Comparison of ENCODE assay signal across 18 cellular contexts in genomic region chr11:128585498-128586238, GRCh38. TPM values are rescaled to one million over a fixed set of nuclear protein-coding genes. Genes with fewer than 3 reads are reported as not detected.
DNase-seq lines count a peak whose midpoint lies in the region; ATAC-seq and TF ChIP-seq lines count a peak whose summit lies in the region.
"Had no signal": no experiment of that assay in that cellular context is flagged by ENCODE, and none has a peak within 500 bp of the region (broad histone marks: within the 10 kb centered on the region; RNA-seq: fewer than 3 reads in every experiment).

No MANE protein-coding gene starts in this region.

- no peak overlapping the region for H2BK5ac ChIP-seq in H9 (ENCODE audit: insufficient read length, low read length)

- H3K36me3 Mint-ChIP-seq in H9 (ENCODE audit: insufficient read depth in 1 of 3, low read depth in 3 of 3): peaks cover 0 to 5% (median 2%) of the 10 kb centered on the region in 3 experiments; a peak in 5 of 7 replicates
- peaks cover 3% of the 10 kb centered on the region for H3K36me3 Mint-ChIP-seq in activated CD8-positive, alpha-beta memory T cell treated with anti-CD3 and anti-CD28 coated beads, Interleukin-2, amount 10 ng/mL, durations not matched to agents 7 days and 5 days
- H3K36me3 Mint-ChIP-seq: natural killer cell had no signal

- H3K27me3 ChIP-seq in H9 (ENCODE audit: insufficient read depth, low read length) (no peaks in the 10 kb centered on the region), mammary epithelial cell (ENCODE audit: insufficient read depth, low read length) (no peaks in the 10 kb centered on the region), iPS-20b (ENCODE audit: insufficient read depth, low read length) (peaks cover 35% of the 10 kb centered on the region; the same call in 1 of the 2 replicates), colonic mucosa (no peaks in the 10 kb centered on the region)
- H3K27me3 ChIP-seq: SJSA1, thyroid gland had no signal

- dilution Hi-C loops in mammary epithelial cell (cut with HindIII; ENCODE audit: low sequenced_read_pairs): no loop called here

- H3K23ac ChIP-seq in H9 (ENCODE audit: insufficient read length, low read depth, low read length): no peak overlapping the region

- ATAC-seq in activated CD8-positive, alpha-beta memory T cell treated with anti-CD3 and anti-CD28 coated beads, Interleukin-2, amount 10 ng/mL, durations not matched to agents 7 days and 5 days: no peak
- ATAC-seq in HG03139 (IDR thresholded peaks at IDR 0.05; ENCODE audit: unreplicated experiment): no peak
- ATAC-seq: natural killer cell had no signal

- no peak overlapping the region for H3T11ph ChIP-seq in H9 (ENCODE audit: low read length)

- DNase-seq in H9 (peak; percentile 48), mammary epithelial cell (no peak), retina (peak; percentile 26), dermis blood vessel endothelial cell (no peak), colonic mucosa (no peak)
- no peak for DNase-seq in activated CD8-positive, alpha-beta memory T cell treated with anti-CD3 and anti-CD28 coated beads, Interleukin-2, amount 10 ng/mL, durations not matched to agents 7 days and 5 days
- DNase-seq: activated CD4-positive, alpha-beta T cell treated with anti-CD3 and anti-CD28 coated beads, Interleukin-2, amount 10 ng/mL, durations not matched to agents 7 days and 5 days; activated naive CD8-positive, alpha-beta T cell treated with anti-CD3 and anti-CD28 coated beads for 36 hours; activated T-cell treated with anti-CD3 and anti-CD28 coated beads, Interleukin-2, amount 50 U/mL, for 48 hours; C1 segment of cervical spinal cord; caudate nucleus; Karpas-422; natural killer cell; NCI-H1436; thyroid gland had no signal

- H3K23me2 ChIP-seq in H9 (ENCODE audit: insufficient read length, low read depth, low read length, poor library complexity, severe bottlenecking): peaks cover 9% of the 10 kb centered on the region

- no peak overlapping the region for H2BK15ac ChIP-seq in H9 (ENCODE audit: low read depth, low read length)

- peaks cover 0 to 4% of the 10 kb centered on the region in 2 experiments; a peak in 2 of 5 replicates for H3K9me3 Mint-ChIP-seq in H9
- H3K9me3 Mint-ChIP-seq in activated CD8-positive, alpha-beta memory T cell treated with anti-CD3 and anti-CD28 coated beads, Interleukin-2, amount 10 ng/mL, durations not matched to agents 7 days and 5 days (ENCODE audit: low read depth): no peaks in the 10 kb centered on the region
- H3K9me3 Mint-ChIP-seq: activated CD4-positive, alpha-beta T cell treated with anti-CD3 and anti-CD28 coated beads, Interleukin-2, amount 10 ng/mL, durations not matched to agents 7 days and 5 days; natural killer cell had no signal

- H3K14ac ChIP-seq in H9 (ENCODE audit: insufficient read depth, low read length): no peak overlapping the region; the same call in 1 of the 2 replicates

- no CpG with 5 or more reads among the region's 14 CpGs for WGBS in H9 (ENCODE audit: extremely low coverage, insufficient read length, low lambda C conversion rate)
- 49% methylated on average over 13 of the region's 14 CpGs for WGBS in mammary epithelial cell (ENCODE audit: low coverage, missing lambda C conversion rate)

- in situ Hi-C loops in mammary epithelial cell (cut with MboI; ENCODE audit: low sequenced_read_pairs in 2 of 2): no loop called here

- no peak overlapping the region for H4K5ac ChIP-seq in H9 (ENCODE audit: insufficient read length, low read depth, low read length)

- H2BK20ac ChIP-seq in H9 (ENCODE audit: low read depth, low read length, poor library complexity, severe bottlenecking): no peak overlapping the region

- H3K56ac ChIP-seq in H9 (ENCODE audit: insufficient read length, low read depth, low read length): no peak overlapping the region

- H3K9me3 ChIP-seq in H9 (ENCODE audit: control insufficient read depth, low read depth, low read length): no peaks in the 10 kb centered on the region
- no peaks in the 10 kb centered on the region for H3K9me3 ChIP-seq in mammary epithelial cell (replicated peaks; ENCODE audit: insufficient read depth, low read length)
- H3K9me3 ChIP-seq in iPS-20b (ENCODE audit: insufficient read depth, low read depth, low read length): no peaks in the 10 kb centered on the region
- H3K9me3 ChIP-seq in colonic mucosa: no peaks in the 10 kb centered on the region
- H3K9me3 ChIP-seq: SJSA1, thyroid gland had no signal

- peaks cover 60 to 68% of the 10 kb centered on the region in 2 experiments for H3K4me1 Mint-ChIP-seq in H9
- peaks cover 5% of the 10 kb centered on the region for H3K4me1 Mint-ChIP-seq in activated CD8-positive, alpha-beta memory T cell treated with anti-CD3 and anti-CD28 coated beads, Interleukin-2, amount 10 ng/mL, durations not matched to agents 7 days and 5 days

- peak overlapping the region; percentile 79 to 91 for H3K4me3 Mint-ChIP-seq in H9
- no peak overlapping the region for H3K4me3 Mint-ChIP-seq in activated CD8-positive, alpha-beta memory T cell treated with anti-CD3 and anti-CD28 coated beads, Interleukin-2, amount 10 ng/mL, durations not matched to agents 7 days and 5 days
- H3K4me3 Mint-ChIP-seq: activated CD4-positive, alpha-beta T cell treated with anti-CD3 and anti-CD28 coated beads, Interleukin-2, amount 10 ng/mL, durations not matched to agents 7 days and 5 days; activated naive CD8-positive, alpha-beta T cell treated with anti-CD3 and anti-CD28 coated beads for 36 hours; natural killer cell had no signal

- peaks cover 14% of the 10 kb centered on the region; the same call in 1 of the 2 replicates for H3K4me1 ChIP-seq in H9 (ENCODE audit: insufficient read depth, low read length)
- peaks cover 19% of the 10 kb centered on the region for H3K4me1 ChIP-seq in mammary epithelial cell (ENCODE audit: insufficient read depth, low read length)
- peaks cover 42% of the 10 kb centered on the region for H3K4me1 ChIP-seq in iPS-20b (ENCODE audit: insufficient read depth, low read length)
- no peaks in the 10 kb centered on the region for H3K4me1 ChIP-seq in colonic mucosa
- H3K4me1 ChIP-seq: thyroid gland had no signal

- H3K4me2 ChIP-seq in H9 (ENCODE audit: insufficient read depth, insufficient read length, low read length) (peak overlapping the region; percentile 80), mammary epithelial cell (ENCODE audit: insufficient read depth, low read depth, low read length) (peak overlapping the region; percentile 49)

- H3K27me3 Mint-ChIP-seq in H9 (ENCODE audit: low read depth): no peaks in the 10 kb centered on the region
- H3K27me3 Mint-ChIP-seq in activated CD8-positive, alpha-beta memory T cell treated with anti-CD3 and anti-CD28 coated beads, Interleukin-2, amount 10 ng/mL, durations not matched to agents 7 days and 5 days: peaks cover 10% of the 10 kb centered on the region
- H3K27me3 Mint-ChIP-seq: activated naive CD8-positive, alpha-beta T cell treated with anti-CD3 and anti-CD28 coated beads for 36 hours had no signal

- H3K27ac Mint-ChIP-seq in H9: peak overlapping the region; percentile 2 to 95 (median 17); a peak in 6 of 7 replicates
- no peak overlapping the region for H3K27ac Mint-ChIP-seq in activated CD8-positive, alpha-beta memory T cell treated with anti-CD3 and anti-CD28 coated beads, Interleukin-2, amount 10 ng/mL, durations not matched to agents 7 days and 5 days
- H3K27ac Mint-ChIP-seq: activated CD4-positive, alpha-beta T cell treated with anti-CD3 and anti-CD28 coated beads, Interleukin-2, amount 10 ng/mL, durations not matched to agents 7 days and 5 days; activated naive CD8-positive, alpha-beta T cell treated with anti-CD3 and anti-CD28 coated beads for 36 hours had no signal

- TF ChIP-seq CTCF in H9 (conservative IDR thresholded peaks at IDR 0.05): no peak
- no peak for TF ChIP-seq CTCF in mammary epithelial cell (conservative IDR thresholded peaks at IDR 0.05 in 1 of 2, IDR thresholded peaks at IDR 0.05 in 1 of 2; ENCODE audit: extremely low read depth in 1 of 2, insufficient read depth in 1 of 2, low read depth in 1 of 2, low read length in 2 of 2)
- no peak for TF ChIP-seq CTCF in colonic mucosa (IDR thresholded peaks at IDR 0.05)

- intact Hi-C loops in mammary epithelial cell (cut with micrococcal nuclease) (loop anchor here (2.0 kb wide), 1 partner anchor 229 kb away; no protein-coding TSS in a partner anchor), colonic mucosa (cut with DNase I) (no loop called here)

- H3K9ac ChIP-seq in H9 (ENCODE audit: extremely low read depth, insufficient read length, low read length): no peak overlapping the region
- H3K9ac ChIP-seq in mammary epithelial cell (ENCODE audit: insufficient read depth, low read length): no peak overlapping the region
- H3K9ac ChIP-seq in iPS-20b (ENCODE audit: low read depth, low read length): no peak overlapping the region; the same call in 1 of the 2 replicates
- H3K9ac ChIP-seq in colonic mucosa (ENCODE audit: low read depth in 2 of 2, low read length in 2 of 2): no peak overlapping the region

- H4K91ac ChIP-seq in H9 (ENCODE audit: insufficient read length, low read depth, low read length): no peak overlapping the region

- H3K36me3 ChIP-seq in mammary epithelial cell (ENCODE audit: insufficient read depth, low read length): no peaks in the 10 kb centered on the region
- H3K36me3 ChIP-seq in iPS-20b (ENCODE audit: insufficient read depth, low read depth, low read length): no peaks in the 10 kb centered on the region
- H3K36me3 ChIP-seq in colonic mucosa: no peaks in the 10 kb centered on the region
- H3K36me3 ChIP-seq: SJSA1, thyroid gland had no signal

- H3K79me1 ChIP-seq in H9 (ENCODE audit: insufficient read depth, low read depth, low read length, poor library complexity, severe bottlenecking): no peaks in the 10 kb centered on the region

- no peak overlapping the region for H2BK120ac ChIP-seq in H9 (ENCODE audit: low read depth, low read length, poor library complexity, severe bottlenecking)

- CTCF ChIA-PET in mammary epithelial cell (lab: Charles Lee; ENCODE audit: low non-redundant PET): no interaction called here
- CTCF ChIA-PET in activated CD8-positive, alpha-beta memory T cell treated with anti-CD3 and anti-CD28 coated beads, Interleukin-2, amount 10 ng/mL, durations not matched to agents 7 days and 5 days (lab: Charles Lee): no interaction called here

- H3K18ac ChIP-seq in H9 (ENCODE audit: insufficient read length, low read depth, low read length): no peak overlapping the region

- H4K20me1 ChIP-seq in H9 (ENCODE audit: control insufficient read depth, insufficient read depth, insufficient read length) (no peaks in the 10 kb centered on the region), mammary epithelial cell (ENCODE audit: insufficient read depth, low read length) (no peaks in the 10 kb centered on the region)

- H2AFZ ChIP-seq in H9 (ENCODE audit: low read length): no peak overlapping the region
- peak overlapping the region; percentile 35 for H2AFZ ChIP-seq in mammary epithelial cell (ENCODE audit: low read depth, low read length)

- H3K27ac ChIP-seq in H9 (ENCODE audit: insufficient read length, low read depth, low read length) (no peak overlapping the region), mammary epithelial cell (ENCODE audit: insufficient read depth, low read depth, low read length) (no peak overlapping the region), iPS-20b (ENCODE audit: low read length) (no peak overlapping the region), colonic mucosa (no peak overlapping the region)
- H3K27ac ChIP-seq: SJSA1, thyroid gland had no signal

- H3K4ac ChIP-seq in H9 (ENCODE audit: low read depth, low read length): no peak overlapping the region

- H3K4me3 ChIP-seq in mammary epithelial cell (replicated peaks in 1 of 3; ENCODE audit: insufficient read depth in 1 of 3, low read depth in 2 of 3, low read length in 3 of 3): no peak overlapping the region
- peak overlapping the region; percentile 78 for H3K4me3 ChIP-seq in iPS-20b (ENCODE audit: low read length)
- H3K4me3 ChIP-seq in colonic mucosa: no peak overlapping the region
- H3K4me3 ChIP-seq: SJSA1 had no signal

- H2BK12ac ChIP-seq in H9 (ENCODE audit: insufficient read length, low read depth, low read length): no peak overlapping the region

- BruUV-seq in mammary epithelial cell (replicated peaks; lab: Mats Ljungman, UMichigan): no TSS peak

- H2AK5ac ChIP-seq in H9 (ENCODE audit: insufficient read length, low read length): no peak overlapping the region

- no peak overlapping the region for H4K8ac ChIP-seq in H9 (replicated peaks; ENCODE audit: insufficient read length, low read depth, low read length)

- H3K79me2 ChIP-seq in H9 (ENCODE audit: insufficient read depth, low read length): peaks cover 2% of the 10 kb centered on the region; the same call in 1 of the 2 replicates
- no peaks in the 10 kb centered on the region for H3K79me2 ChIP-seq in mammary epithelial cell (ENCODE audit: insufficient read depth, low read length)

RNA-seq across cellular contexts. Expression of gene ETS1, which starts 1.7 kb away (rescaled TPM):
- total RNA-seq in H9 (2021) (29.0 and 29.9 TPM in 2 replicates), mammary epithelial cell (100 to 1,000 TPM in 1 of 2 donors, 10 to 100 TPM in 1; 53.0 to 115 TPM), dermis blood vessel endothelial cell (128 and 130 TPM in 2 replicates), colonic mucosa (10 to 100 TPM; 19.3 to 37.6 TPM)
- polyA plus RNA-seq in mammary epithelial cell: 40.7 TPM
- polyA minus RNA-seq in mammary epithelial cell: 71.6 TPM
- 100 to 1,000 TPM; 408 to 671 TPM for total RNA-seq in activated CD8-positive, alpha-beta memory T cell treated with anti-CD3 and anti-CD28 coated beads, Interleukin-2, amount 10 ng/mL, durations not matched to agents 7 days and 5 days

Comparison
In these comparisons a context has a peak if more than half of its experiments do, and no peak if none do; other contexts are left out.
1. DNase-seq: peak in H9 (single experiment) and retina (single experiment); none in mammary epithelial cell (single experiment), dermis blood vessel endothelial cell (single experiment), activated CD8-positive, alpha-beta memory T cell treated with anti-CD3 and anti-CD28 coated beads, Interleukin-2, amount 10 ng/mL, durations not matched to agents 7 days and 5 days (single experiment) and colonic mucosa (single experiment).